In the genomic region with DNA sequence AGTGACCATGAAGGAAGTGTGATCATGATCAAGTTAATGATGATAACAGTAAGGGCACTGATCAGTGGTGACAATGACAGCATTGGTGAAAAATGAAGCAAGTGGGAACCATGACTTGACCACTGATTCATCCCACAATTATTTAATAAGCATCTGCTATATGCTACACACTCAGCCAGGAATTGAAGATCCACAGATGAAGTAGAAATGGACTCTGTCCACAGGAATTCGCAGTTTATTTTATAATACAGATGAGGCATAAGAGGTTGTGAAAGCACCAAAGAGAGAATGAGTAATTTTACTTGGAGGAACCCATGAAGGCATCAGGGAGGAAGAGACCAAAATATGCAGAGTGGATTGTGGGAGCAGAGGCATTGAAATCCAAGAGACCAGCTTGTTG, we compare ENCODE assay signal across 13 cellular contexts. TPM values are rescaled to one million over a fixed set of nuclear protein-coding genes. Genes with fewer than 3 reads are reported as not detected.
A peak's percentile ranks its signal among the peaks of the same experiment; 100 is the strongest.
DNase-seq lines count a peak whose midpoint lies in the region; TF ChIP-seq lines count a peak whose summit lies in the region.
"Had no signal": no experiment of that assay in that cellular context is flagged by ENCODE, and none has a peak within 500 bp of the region (broad histone marks: within the 10 kb centered on the region; RNA-seq: fewer than 3 reads in every experiment).

No MANE protein-coding gene starts in this region.

- CTCF ChIA-PET in BJ (lab: Yijun Ruan, JAX) (interaction anchor here (0.6 to 4.0 kb wide), 19 partner anchors 9 to 158 kb away, joined by 3 to 37 read pairs (median 5); a partner anchor contains a TSS), mammary epithelial cell (lab: Charles Lee; ENCODE audit: low non-redundant PET) (interaction anchor here (0.6 to 1.0 kb wide), 4 partner anchors 102 to 1428 kb away, joined by 3 to 7 read pairs (median 4); a partner anchor contains a TSS)

- no peaks in the 10 kb centered on the region for H4K20me1 ChIP-seq in mammary epithelial cell (ENCODE audit: insufficient read depth, low read length)

- H3K9me3 Mint-ChIP-seq in activated T-helper 1 cell treated with anti-CD3 and anti-CD28 coated beads, Interleukin-12 subunit alpha, Interleukin-12 subunit beta, Interleukin-2, Interleukin-4 antibody, amounts not matched to agents 30 ng/mL and 10 ng/mL and 1 ng/mL, durations not matched to agents 14 hours and 24 hours and 36 hours: no peaks in the 10 kb centered on the region
- H3K9me3 Mint-ChIP-seq: CD8-positive, alpha-beta T cell; immature natural killer cell; stimulated activated naive CD8-positive, alpha-beta T cell treated with anti-CD3 and anti-CD28 coated beads, Interleukin-15, amount 100 ng/mL, for 72 hours had no signal

- BruUV-seq in mammary epithelial cell (replicated peaks; lab: Mats Ljungman, UMichigan): no TSS peak

- H3K36me3 ChIP-seq in BJ (ENCODE audit: control insufficient read depth, insufficient read depth, low read length): no peaks in the 10 kb centered on the region
- no peaks in the 10 kb centered on the region for H3K36me3 ChIP-seq in mammary epithelial cell (ENCODE audit: insufficient read depth, low read length)

- H3K79me2 ChIP-seq in mammary epithelial cell (ENCODE audit: insufficient read depth, low read length): no peaks in the 10 kb centered on the region

- H3K36me3 Mint-ChIP-seq in activated T-helper 1 cell treated with anti-CD3 and anti-CD28 coated beads, Interleukin-12 subunit alpha, Interleukin-12 subunit beta, Interleukin-2, Interleukin-4 antibody, amounts not matched to agents 30 ng/mL and 10 ng/mL and 1 ng/mL, durations not matched to agents 14 hours and 24 hours and 36 hours (ENCODE audit: low read depth): no peaks in the 10 kb centered on the region
- H3K36me3 Mint-ChIP-seq: CD8-positive, alpha-beta T cell had no signal

- no peaks in the 10 kb centered on the region for H3K4me1 Mint-ChIP-seq in activated T-helper 1 cell treated with anti-CD3 and anti-CD28 coated beads, Interleukin-12 subunit alpha, Interleukin-12 subunit beta, Interleukin-2, Interleukin-4 antibody, amounts not matched to agents 30 ng/mL and 10 ng/mL and 1 ng/mL, durations not matched to agents 14 hours and 24 hours and 36 hours (ENCODE audit: low read depth)

- POLR2A ChIA-PET in BJ (lab: Charles Lee): interaction anchor here (0.6 kb wide), 1 partner anchor 102 kb away, joined by 7 read pairs; a partner anchor contains a TSS

- no peaks in the 10 kb centered on the region for H3K9me3 ChIP-seq in mammary epithelial cell (replicated peaks; ENCODE audit: insufficient read depth, low read length)
- H3K9me3 ChIP-seq: body of pancreas had no signal

- DNase-seq in BJ (ENCODE audit: low read depth): peak; percentile 99
- peak; percentile 95 for DNase-seq in M059J (ENCODE audit: low read depth)
- peak; percentile 90 for DNase-seq in mammary epithelial cell
- peak; percentile 54 for DNase-seq in kidney glomerular epithelial cell (lab: John Stamatoyannopoulos, UW)
- DNase-seq in activated CD4-positive, alpha-beta T cell treated with anti-CD3 and anti-CD28 coated beads, Interleukin-2, amount 50 U/mL, for 4 hours: no peak
- no peak for DNase-seq in dermis blood vessel endothelial cell
- no peak for DNase-seq in activated T-helper 1 cell treated with anti-CD3 and anti-CD28 coated beads, Interleukin-12 subunit alpha, Interleukin-12 subunit beta, Interleukin-2, Interleukin-4 antibody, amounts not matched to agents 30 ng/mL and 10 ng/mL and 1 ng/mL, durations not matched to agents 14 hours and 24 hours and 36 hours (ENCODE audit: low spot score)
- no peak for DNase-seq in activated CD4-positive, alpha-beta T cell treated with anti-CD3 and anti-CD28 coated beads for 1 hour
- DNase-seq: body of pancreas; CD8-positive, alpha-beta T cell; immature natural killer cell; NCI-H510A; stimulated activated naive CD8-positive, alpha-beta T cell treated with anti-CD3 and anti-CD28 coated beads, Interleukin-15, amount 100 ng/mL, for 72 hours had no signal

- H3K4me2 ChIP-seq in mammary epithelial cell (ENCODE audit: insufficient read depth, low read depth, low read length): peak overlapping the region; percentile 50

- dilution Hi-C loops in mammary epithelial cell (cut with HindIII; ENCODE audit: low sequenced_read_pairs): no loop called here

- in situ Hi-C loops in mammary epithelial cell (cut with MboI; ENCODE audit: low sequenced_read_pairs in 2 of 2): loop anchor here in 1 of 2 donors (5.0 kb wide), 1 partner anchor 145 kb away; no protein-coding TSS in a partner anchor

- H3K27me3 ChIP-seq in BJ (ENCODE audit: control insufficient read depth, insufficient read depth, low read length) (no peaks in the 10 kb centered on the region), mammary epithelial cell (ENCODE audit: insufficient read depth, low read length) (no peaks in the 10 kb centered on the region)
- H3K27me3 ChIP-seq: body of pancreas had no signal

- H2AFZ ChIP-seq in mammary epithelial cell (ENCODE audit: low read depth, low read length): peak overlapping the region; percentile 58

- no peak overlapping the region for H3K4me3 Mint-ChIP-seq in activated T-helper 1 cell treated with anti-CD3 and anti-CD28 coated beads, Interleukin-12 subunit alpha, Interleukin-12 subunit beta, Interleukin-2, Interleukin-4 antibody, amounts not matched to agents 30 ng/mL and 10 ng/mL and 1 ng/mL, durations not matched to agents 14 hours and 24 hours and 36 hours
- H3K4me3 Mint-ChIP-seq: CD8-positive, alpha-beta T cell; immature natural killer cell; stimulated activated naive CD8-positive, alpha-beta T cell treated with anti-CD3 and anti-CD28 coated beads, Interleukin-15, amount 100 ng/mL, for 72 hours had no signal

- H3K27ac ChIP-seq in mammary epithelial cell (ENCODE audit: insufficient read depth, low read depth, low read length): peak overlapping the region; percentile 52
- H3K27ac ChIP-seq: body of pancreas had no signal

- H3K27me3 Mint-ChIP-seq in activated T-helper 1 cell treated with anti-CD3 and anti-CD28 coated beads, Interleukin-12 subunit alpha, Interleukin-12 subunit beta, Interleukin-2, Interleukin-4 antibody, amounts not matched to agents 30 ng/mL and 10 ng/mL and 1 ng/mL, durations not matched to agents 14 hours and 24 hours and 36 hours (ENCODE audit: insufficient read depth): no peaks in the 10 kb centered on the region

- peaks cover 36% of the 10 kb centered on the region for H3K4me1 ChIP-seq in mammary epithelial cell (ENCODE audit: insufficient read depth, low read length)

- H3K9ac ChIP-seq in mammary epithelial cell (ENCODE audit: insufficient read depth, low read length): no peak overlapping the region

- intact Hi-C loops in mammary epithelial cell (cut with micrococcal nuclease): no loop called here
- intact Hi-C loops in activated T-helper 1 cell treated with anti-CD3 and anti-CD28 coated beads, Interleukin-12 subunit alpha, Interleukin-12 subunit beta, Interleukin-2, Interleukin-4 antibody, amounts not matched to agents 30 ng/mL and 10 ng/mL and 1 ng/mL, durations not matched to agents 14 hours and 24 hours and 36 hours (cut with micrococcal nuclease): no loop called here

- no peak overlapping the region for H3K27ac Mint-ChIP-seq in activated T-helper 1 cell treated with anti-CD3 and anti-CD28 coated beads, Interleukin-12 subunit alpha, Interleukin-12 subunit beta, Interleukin-2, Interleukin-4 antibody, amounts not matched to agents 30 ng/mL and 10 ng/mL and 1 ng/mL, durations not matched to agents 14 hours and 24 hours and 36 hours
- H3K27ac Mint-ChIP-seq: CD8-positive, alpha-beta T cell; immature natural killer cell; stimulated activated naive CD8-positive, alpha-beta T cell treated with anti-CD3 and anti-CD28 coated beads, Interleukin-15, amount 100 ng/mL, for 72 hours had no signal

- H3K4me3 ChIP-seq in BJ (ENCODE audit: low read depth, low read length): no peak overlapping the region
- H3K4me3 ChIP-seq in mammary epithelial cell (replicated peaks in 1 of 3; ENCODE audit: insufficient read depth in 1 of 3, low read depth in 2 of 3, low read length in 3 of 3): no peak overlapping the region
- H3K4me3 ChIP-seq: body of pancreas had no signal

- TF ChIP-seq CTCF in BJ (IDR thresholded peaks at IDR 0.05; ENCODE audit: insufficient read depth, low read depth, low read length) (no peak), mammary epithelial cell (conservative IDR thresholded peaks at IDR 0.05 in 1 of 2, IDR thresholded peaks at IDR 0.05 in 1 of 2; ENCODE audit: extremely low read depth in 1 of 2, insufficient read depth in 1 of 2, low read depth in 1 of 2, low read length in 2 of 2) (no peak)

- WGBS in mammary epithelial cell (ENCODE audit: low coverage, missing lambda C conversion rate): 8% methylated on average over 1 of the region's 1 CpG

RNA-seq across cellular contexts. Expression of a gene that starts 33.8 kb away (rescaled TPM):
- 29.8 and 43.7 TPM in 2 replicates for polyA plus RNA-seq in BJ (2011; rRNA removed)
- polyA minus RNA-seq in BJ (2011; rRNA and poly(A)+ RNA removed): 15.9 and 23.1 TPM in 2 replicates
- total RNA-seq in M059J (2014; rRNA removed; shearing (Covaris generic)): 36.9 and 38.2 TPM in 2 replicates
- total RNA-seq in mammary epithelial cell: 10 to 100 TPM; 30.7 to 52.7 TPM
- 54.7 TPM for polyA plus RNA-seq in mammary epithelial cell
- polyA minus RNA-seq in mammary epithelial cell: 80.1 TPM
- 14.3 and 18.2 TPM in 2 replicates for total RNA-seq in dermis blood vessel endothelial cell
- total RNA-seq in activated T-helper 1 cell treated with anti-CD3 and anti-CD28 coated beads, Interleukin-12 subunit alpha, Interleukin-12 subunit beta, Interleukin-2, Interleukin-4 antibody, amounts not matched to agents 30 ng/mL and 10 ng/mL and 1 ng/mL, durations not matched to agents 14 hours and 24 hours and 36 hours: 28.6 and 29.6 TPM in 2 replicates

RNA-seq across cellular contexts. Expression of a gene that starts 57.3 kb away (rescaled TPM):
- polyA plus RNA-seq in BJ (2011; rRNA removed) (14.3 and 33.2 TPM in 2 replicates), mammary epithelial cell (26.9 TPM)
- 37.3 and 44.0 TPM in 2 replicates for polyA minus RNA-seq in BJ (2011; rRNA and poly(A)+ RNA removed)
- total RNA-seq in M059J (2014; rRNA removed; shearing (Covaris generic)): 37.0 and 63.1 TPM in 2 replicates
- total RNA-seq in mammary epithelial cell (10 to 100 TPM; 37.2 to 68.1 TPM), dermis blood vessel endothelial cell (27.6 and 81.6 TPM in 2 replicates)
- 126 TPM for polyA minus RNA-seq in mammary epithelial cell
- total RNA-seq in activated T-helper 1 cell treated with anti-CD3 and anti-CD28 coated beads, Interleukin-12 subunit alpha, Interleukin-12 subunit beta, Interleukin-2, Interleukin-4 antibody, amounts not matched to agents 30 ng/mL and 10 ng/mL and 1 ng/mL, durations not matched to agents 14 hours and 24 hours and 36 hours: 99.8 and 106 TPM in 2 replicates

RNA-seq across cellular contexts. Expression of a gene that starts 57.9 kb away (rescaled TPM):
- 466 and 569 TPM in 2 replicates for polyA plus RNA-seq in BJ (2011; rRNA removed)
- 328 and 374 TPM in 2 replicates for polyA minus RNA-seq in BJ (2011; rRNA and poly(A)+ RNA removed)
- total RNA-seq in M059J (2014; rRNA removed; shearing (Covaris generic)): 317 and 339 TPM in 2 replicates
- 1,000 to 10,000 TPM in 1 of 2 donors, 100 to 1,000 TPM in 1; 216 to 1,018 TPM for total RNA-seq in mammary epithelial cell
- polyA plus RNA-seq in mammary epithelial cell: 973 TPM
- polyA minus RNA-seq in mammary epithelial cell: 602 TPM
- 415 and 513 TPM in 2 replicates for total RNA-seq in dermis blood vessel endothelial cell
- total RNA-seq in activated T-helper 1 cell treated with anti-CD3 and anti-CD28 coated beads, Interleukin-12 subunit alpha, Interleukin-12 subunit beta, Interleukin-2, Interleukin-4 antibody, amounts not matched to agents 30 ng/mL and 10 ng/mL and 1 ng/mL, durations not matched to agents 14 hours and 24 hours and 36 hours: 1,740 and 1,765 TPM in 2 replicates

Comparison
In these comparisons a context has a peak if more than half of its experiments do, and no peak if none do; other contexts are left out.
1. DNase-seq: peak in BJ (single experiment), M059J (single experiment), mammary epithelial cell (single experiment) and kidney glomerular epithelial cell (single experiment); none in activated CD4-positive, alpha-beta T cell treated with anti-CD3 and anti-CD28 coated beads, Interleukin-2, amount 50 U/mL, for 4 hours (0 of 2), dermis blood vessel endothelial cell (single experiment), activated T-helper 1 cell treated with anti-CD3 and anti-CD28 coated beads, Interleukin-12 subunit alpha, Interleukin-12 subunit beta, Interleukin-2, Interleukin-4 antibody, amounts not matched to agents 30 ng/mL and 10 ng/mL and 1 ng/mL, durations not matched to agents 14 hours and 24 hours and 36 hours (single experiment) and activated CD4-positive, alpha-beta T cell treated with anti-CD3 and anti-CD28 coated beads for 1 hour (single experiment).